1 cellular context compared by ENCODE assay signal in genomic region chr6:119602215-119603178, GRCh38.
TF ChIP-seq lines count a peak whose summit lies in the region.

No MANE protein-coding gene starts in this region.

TF ChIP-seq in SK-N-SH, 30 proteins besides CTCF, POLR2A, EP300 and RAD21 (continued from another document):
- peak; percentile 79 for TF ChIP-seq PBX3 (IDR thresholded peaks at IDR 0.05)
